In genomic region chr7:49875336-49875735, GRCh38 we compare ENCODE assay signal across 8 cellular contexts.
"Had no signal": no experiment of that assay in that cellular context is flagged by ENCODE, and none has a peak within 500 bp of the region (broad histone marks: within the 10 kb centered on the region; RNA-seq: fewer than 3 reads in every experiment).

No MANE protein-coding gene starts in this region.

- FAIRE-seq: G401.6, GM12878, GM12891, GM12892, GM18507, GM19239 had no signal

- H3K4me3 ChIP-seq: GM12878 had no signal

- ATAC-seq: GM12878 had no signal

- DNase-seq: GDM1, GF-D8 had no signal
